ENCODE assay signal across 24 cellular contexts in genomic region chr10:44956176-44956575, GRCh38. TPM values are rescaled to one million over a fixed set of nuclear protein-coding genes. Genes with fewer than 3 reads are reported as not detected.
DNase-seq lines count a peak whose midpoint lies in the region; ATAC-seq, FAIRE-seq and TF ChIP-seq lines count a peak whose summit lies in the region.
"Had no signal": no experiment of that assay in that cellular context is flagged by ENCODE, and none has a peak within 500 bp of the region (broad histone marks: within the 10 kb centered on the region; RNA-seq: fewer than 3 reads in every experiment).

No MANE protein-coding gene starts in this region.

- H3K36me3 Mint-ChIP-seq in activated CD4-positive, alpha-beta T cell treated with anti-CD3 and anti-CD28 coated beads for 36 hours (ENCODE audit: low read depth), result peaks cover 11% of the 10 kb centered on the region

- intact Hi-C loops in left ventricle myocardium inferior (cut with micrococcal nuclease), result no loop called here
- intact Hi-C loops in left ventricle myocardium superior (cut with micrococcal nuclease), result no loop called here
- intact Hi-C loops in right cardiac atrium (cut with DNase I), result no loop called here
- intact Hi-C loops in gastrocnemius medialis (cut with DNase I; ENCODE audit: low total_unique reads), result no loop called here
- intact Hi-C loops in activated CD4-positive, alpha-beta T cell treated with anti-CD3 and anti-CD28 coated beads for 36 hours (cut with DNase I, micrococcal nuclease), result no loop called here

- CTCF ChIA-PET in activated CD4-positive, alpha-beta T cell treated with anti-CD3 and anti-CD28 coated beads for 36 hours (lab: Charles Lee), result no interaction called here

- H3K4me3 ChIP-seq in left ventricle myocardium inferior, result no peak overlapping the region
- no peak overlapping the region for H3K4me3 ChIP-seq in right cardiac atrium (ENCODE audit: low read length)
- no peak overlapping the region for H3K4me3 ChIP-seq in gastrocnemius medialis
- H3K4me3 ChIP-seq: upper lobe of left lung had no signal

- peaks cover 95% of the 10 kb centered on the region for H3K4me1 ChIP-seq in left ventricle myocardium inferior
- peaks cover 18% of the 10 kb centered on the region for H3K4me1 ChIP-seq in right cardiac atrium (ENCODE audit: control insufficient read depth, insufficient read depth, low read length)
- peaks cover 25 to 40% of the 10 kb centered on the region in 2 donors for H3K4me1 ChIP-seq in gastrocnemius medialis

- 85% methylated on average over 4 of the region's 4 CpGs for WGBS in right cardiac atrium

- peaks cover 3% of the 10 kb centered on the region for H3K9me3 Mint-ChIP-seq in activated CD4-positive, alpha-beta T cell treated with anti-CD3 and anti-CD28 coated beads for 36 hours (ENCODE audit: low read depth)

- FAIRE-seq in GM19239 (lab: Jason Lieb, UNC), result no peak
- FAIRE-seq: colon, endometrium, H1 had no signal

- POLR2A ChIA-PET in activated CD4-positive, alpha-beta T cell treated with anti-CD3 and anti-CD28 coated beads for 36 hours (lab: Charles Lee), result no interaction called here

- ATAC-seq in left ventricle myocardium superior (no peak), right cardiac atrium (no peak), gastrocnemius medialis (no peak)
- no peak for ATAC-seq in activated CD4-positive, alpha-beta T cell treated with anti-CD3 and anti-CD28 coated beads for 36 hours
- ATAC-seq: stimulated activated naive CD8-positive, alpha-beta T cell treated with anti-CD3 and anti-CD28 coated beads, Interleukin-15, Interleukin-2, amounts not matched to agents 100 U/mL and 50 U/mL, for 24 hours had no signal

- no peak overlapping the region for H3K27ac Mint-ChIP-seq in activated CD4-positive, alpha-beta T cell treated with anti-CD3 and anti-CD28 coated beads for 36 hours
- H3K27ac Mint-ChIP-seq: activated B cell treated with CpG ODN at 0.5 μM for 24 hours had no signal

- H3K9me3 ChIP-seq in left ventricle myocardium inferior (replicated peaks) (peaks cover 4% of the 10 kb centered on the region), right cardiac atrium (ENCODE audit: control insufficient read depth, low read length) (no peaks in the 10 kb centered on the region), gastrocnemius medialis (no peaks in the 10 kb centered on the region)
- H3K9me3 ChIP-seq: neutrophil, upper lobe of left lung had no signal

- DNase-seq in left ventricle myocardium inferior (no peak), left ventricle myocardium superior (no peak), right cardiac atrium (no peak), gastrocnemius medialis (no peak), GM19239 (ENCODE audit: insufficient read length, low spot score) (no peak), NCI-H1930 (lab: John Stamatoyannopoulos, UW) (no peak)
- no peak for DNase-seq in activated CD4-positive, alpha-beta T cell treated with anti-CD3 and anti-CD28 coated beads for 36 hours
- DNase-seq: activated B cell treated with CpG ODN at 0.5 μM for 24 hours; brain microvascular endothelial cell; NCI-H187; NCI-H2227 treated with DMSO at 0.1 percent for 48 hours; NCI-H748 treated with DMSO at 0.1 percent for 48 hours; stimulated activated CD4-positive, alpha-beta T cell treated with anti-CD3 and anti-CD28 coated beads, Interleukin-4, amount 100 ng/mL, for 1 hour; stimulated activated naive CD8-positive, alpha-beta T cell treated with anti-CD3 and anti-CD28 coated beads, Interleukin-15, Interleukin-2, amounts not matched to agents 100 U/mL and 50 U/mL, for 24 hours; SW 1271 had no signal

- H3K27ac ChIP-seq in left ventricle myocardium inferior (replicated peaks) (peak overlapping the region; percentile 96), right cardiac atrium (ENCODE audit: low read length) (peak overlapping the region; percentile 5), gastrocnemius medialis (peak overlapping the region; percentile 43 to 97 (median 56))
- H3K27ac ChIP-seq: brain microvascular endothelial cell, neutrophil, upper lobe of left lung had no signal

- H3K4me1 Mint-ChIP-seq in activated CD4-positive, alpha-beta T cell treated with anti-CD3 and anti-CD28 coated beads for 36 hours, result peaks cover 19% of the 10 kb centered on the region

- no peaks in the 10 kb centered on the region for H3K27me3 Mint-ChIP-seq in activated CD4-positive, alpha-beta T cell treated with anti-CD3 and anti-CD28 coated beads for 36 hours
- H3K27me3 Mint-ChIP-seq: activated B cell treated with CpG ODN at 0.5 μM for 24 hours had no signal

- H3K27me3 ChIP-seq in left ventricle myocardium inferior (ENCODE audit: low read depth) (no peaks in the 10 kb centered on the region), right cardiac atrium (ENCODE audit: control insufficient read depth, insufficient read depth) (no peaks in the 10 kb centered on the region), gastrocnemius medialis (no peaks in the 10 kb centered on the region)
- H3K27me3 ChIP-seq: brain microvascular endothelial cell, neutrophil, upper lobe of left lung had no signal

- in situ Hi-C loops in gastrocnemius medialis (cut with MboI; ENCODE audit: low sequenced_read_pairs in 4 of 4), result no loop called here

- TF ChIP-seq CTCF in left ventricle myocardium inferior (IDR thresholded peaks at IDR 0.05; ENCODE audit: borderline replicate concordance) (no peak), gastrocnemius medialis (IDR thresholded peaks at IDR 0.05 in 4 of 5, conservative IDR thresholded peaks at IDR 0.05 in 1 of 5) (no peak)

- H3K36me3 ChIP-seq in left ventricle myocardium inferior (peaks cover 6% of the 10 kb centered on the region), gastrocnemius medialis (peaks cover 0 to 10% of the 10 kb centered on the region in 2 donors)
- H3K36me3 ChIP-seq: brain microvascular endothelial cell had no signal

- no peak for TF ChIP-seq POLR2A in gastrocnemius medialis (IDR thresholded peaks at IDR 0.05)

- no peak overlapping the region for H3K4me3 Mint-ChIP-seq in activated CD4-positive, alpha-beta T cell treated with anti-CD3 and anti-CD28 coated beads for 36 hours
- H3K4me3 Mint-ChIP-seq: activated B cell treated with CpG ODN at 0.5 μM for 24 hours had no signal

RNA-seq across cellular contexts. Expression of gene RASSF4, which starts 3.4 kb away (rescaled TPM):
- total RNA-seq in left ventricle myocardium inferior (103 TPM), left ventricle myocardium superior (93.5 TPM), right cardiac atrium (10 to 100 TPM; 57.9 to 92.1 (median 76.3) TPM), gastrocnemius medialis (10 to 100 TPM in 3 of 4 donors, 1 to 10 TPM in 1; 9.4 to 39.7 (median 24.0) TPM)
- polyA plus RNA-seq in right cardiac atrium, result 45.4 TPM
- total RNA-seq in activated CD4-positive, alpha-beta T cell treated with anti-CD3 and anti-CD28 coated beads for 36 hours, result 1 to 10 TPM; 1.0 to 1.3 TPM

RNA-seq across cellular contexts. Expression of gene DEPP1, which starts 22.4 kb away (rescaled TPM):
- 27.5 TPM for total RNA-seq in left ventricle myocardium inferior
- total RNA-seq in left ventricle myocardium superior, result 32.2 TPM
- total RNA-seq in right cardiac atrium, result 10 to 100 TPM; 18.8 to 43.8 (median 23.8) TPM
- 32.5 TPM for polyA plus RNA-seq in right cardiac atrium
- total RNA-seq in gastrocnemius medialis, result 100 to 1,000 TPM in 2 of 4 donors, 10 to 100 TPM in 2; 83.4 to 331 (median 120) TPM
- total RNA-seq in activated CD4-positive, alpha-beta T cell treated with anti-CD3 and anti-CD28 coated beads for 36 hours, result under 1 TPM; 0.28 to 0.34 TPM

RNA-seq across cellular contexts. Expression of gene ZNF22, which starts 44.5 kb away (rescaled TPM):
- 14.2 TPM for total RNA-seq in left ventricle myocardium inferior
- total RNA-seq in left ventricle myocardium superior, result 12.6 TPM
- total RNA-seq in right cardiac atrium, result 10 to 100 TPM; 15.4 to 20.7 (median 19.2) TPM
- 14.8 TPM for polyA plus RNA-seq in right cardiac atrium
- total RNA-seq in gastrocnemius medialis, result 10 to 100 TPM in 2 of 4 donors, 1 to 10 TPM in 2; 3.6 to 12.3 (median 8.1) TPM
- 10 to 100 TPM; 18.8 to 21.6 TPM for total RNA-seq in activated CD4-positive, alpha-beta T cell treated with anti-CD3 and anti-CD28 coated beads for 36 hours

RNA-seq across cellular contexts. Expression of gene TMEM72, which starts 45.0 kb away (rescaled TPM):
- not detected for total RNA-seq in left ventricle myocardium inferior
- total RNA-seq in left ventricle myocardium superior, result not detected
- under 1 TPM in 3 of 4 donors, not detected in 1; 0.23 to 0.71 (median 0.29) TPM for total RNA-seq in right cardiac atrium
- 0.14 TPM for polyA plus RNA-seq in right cardiac atrium
- total RNA-seq in gastrocnemius medialis, result not detected
- not detected for total RNA-seq in activated CD4-positive, alpha-beta T cell treated with anti-CD3 and anti-CD28 coated beads for 36 hours
- total RNA-seq: activated B cell treated with CpG ODN at 0.5 μM for 24 hours; activated CD8-positive, alpha-beta memory T cell treated with anti-CD3 and anti-CD28 coated beads for 36 hours; H1; OCI-LY7; pulmonary artery endothelial cell had no signal
- polyA plus RNA-seq: AG04450, H1 had no signal

Comparison
In these comparisons a context has a peak if more than half of its experiments do, and no peak if none do; other contexts are left out.
1. H3K27ac ChIP-seq: peak in every context shown above with its lines; median percentile 96 in left ventricle myocardium inferior; 56 in gastrocnemius medialis; 5 in right cardiac atrium.
2. RNA of gene RASSF4, which starts 3.4 kb away (total RNA-seq): 103 TPM in left ventricle myocardium inferior (single experiment), 93.5 TPM in left ventricle myocardium superior (single experiment), 57.9 to 92.1 TPM in right cardiac atrium and 9.4 to 39.7 TPM in gastrocnemius medialis; 1.0 to 1.3 TPM in activated CD4-positive, alpha-beta T cell treated with anti-CD3 and anti-CD28 coated beads for 36 hours; every median in the first group is over 4 times any median in the second.
3. RNA of gene DEPP1, which starts 22.4 kb away (total RNA-seq): 83.4 to 331 TPM in gastrocnemius medialis, 32.2 TPM in left ventricle myocardium superior (single experiment), 18.8 to 43.8 TPM in right cardiac atrium and 27.5 TPM in left ventricle myocardium inferior (single experiment); 0.28 to 0.34 TPM in activated CD4-positive, alpha-beta T cell treated with anti-CD3 and anti-CD28 coated beads for 36 hours; every median in the first group is over 10 times any median in the second.